ENCODE assay signal across 11 cellular contexts in the genomic region with DNA sequence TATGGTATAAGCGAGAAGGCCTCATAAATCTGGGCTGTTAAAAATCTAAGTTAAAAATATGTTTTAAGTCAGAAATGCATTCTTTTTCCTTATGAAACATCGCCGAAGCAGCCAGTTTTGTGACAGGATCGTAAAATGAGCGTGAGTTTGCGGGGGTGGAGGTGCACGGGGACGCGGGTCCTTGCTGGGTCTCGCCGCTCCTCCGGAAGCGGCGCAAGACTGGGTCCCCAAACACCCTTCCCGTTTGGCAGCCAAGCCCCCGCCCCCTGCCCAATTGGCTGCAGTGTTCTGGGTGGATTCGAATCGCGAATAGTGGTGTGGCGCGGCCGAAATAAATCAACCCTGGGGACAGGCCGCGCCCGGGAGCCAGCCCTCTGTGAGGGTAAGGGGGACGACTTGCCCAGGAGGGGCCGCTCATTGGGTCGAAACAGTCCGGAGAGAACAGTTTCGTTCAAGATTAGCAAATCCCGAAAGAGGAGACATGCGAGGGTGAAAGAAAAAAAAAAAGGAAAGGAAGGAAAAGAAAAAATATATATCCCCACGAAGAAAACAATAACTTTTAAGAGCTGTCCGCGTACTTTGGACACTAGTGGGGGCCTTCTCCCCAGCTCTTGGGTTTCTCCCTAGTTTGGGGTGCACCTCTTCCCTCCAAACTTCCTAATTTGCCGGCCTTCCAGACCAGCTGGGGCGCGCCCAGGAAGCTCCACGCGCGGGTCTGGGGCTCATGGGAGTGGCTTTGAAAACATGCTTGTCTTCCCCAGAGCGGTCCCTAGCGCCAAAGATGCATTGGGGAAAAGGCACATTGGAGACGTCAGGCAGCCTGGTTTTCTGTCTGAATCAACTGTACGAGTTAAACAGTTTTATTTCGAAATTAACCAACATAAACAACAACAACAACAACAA. TPM values are rescaled to one million over a fixed set of nuclear protein-coding genes. Genes with fewer than 3 reads are reported as not detected.
A peak's percentile ranks its signal among the peaks of the same experiment; 100 is the strongest.
DNase-seq lines count a peak whose midpoint lies in the region; ATAC-seq, FAIRE-seq and TF ChIP-seq lines count a peak whose summit lies in the region.
"Had no signal": no experiment of that assay in that cellular context is flagged by ENCODE, and none has a peak within 500 bp of the region (broad histone marks: within the 10 kb centered on the region; RNA-seq: fewer than 3 reads in every experiment).

No MANE protein-coding gene starts in this region.

- 4% methylated on average over 28 of the region's 46 CpGs; no CpG with 5 or more reads in 1 of the 2 experiments for WGBS in H1 (ENCODE audit: extremely low coverage in 1 of 2, insufficient coverage in 1 of 2, insufficient read length in 1 of 2, insufficient replicate concordance in 2 of 2, low coverage in 1 of 2, low lambda C conversion rate in 2 of 2, missing lambda C conversion rate in 1 of 2), 2 experiments
- 10 to 24% methylated on average over 46 of the region's 46 CpGs for WGBS in lung, 2 donors
- WGBS in testis, 2 donors = 20 to 30% methylated on average over 46 of the region's 46 CpGs

- H3K4me3 ChIP-seq in H1 (ENCODE audit: extremely low read depth in 1 of 4, insufficient read depth in 2 of 4, low read depth in 3 of 4, low read length in 4 of 4) (peak overlapping the region in 3 of 4 experiments; percentile 30 to 70 (median 32); a peak in 6 of 8 replicates), lung (no peak overlapping the region), testis (peak overlapping the region; percentile 29 to 32)
- H3K4me3 ChIP-seq: vagina had no signal

- H2AFZ ChIP-seq in H1 (ENCODE audit: low read length) = no peak overlapping the region

- ATAC-seq in lung (ENCODE audit: insufficient read depth, low FRiP score) (no peak), HG03432 (IDR thresholded peaks at IDR 0.05; ENCODE audit: unreplicated experiment) (no peak)
- ATAC-seq: activated naive CD4-positive, alpha-beta T cell treated with anti-CD3 and anti-CD28 coated beads, Interleukin-2, amount 50 U/mL, for 72 hours had no signal

- H3K27me3 ChIP-seq in H1 (replicated peaks in 1 of 4; ENCODE audit: control insufficient read depth in 3 of 4, extremely low read depth in 1 of 4, insufficient read depth in 3 of 4, low read length in 3 of 4) (peaks cover 77 to 99% (median 93%) of the 10 kb centered on the region in 4 experiments), lung (ENCODE audit: control insufficient read depth, insufficient read depth) (no peaks in the 10 kb centered on the region), testis (peaks cover 3% of the 10 kb centered on the region)

- FAIRE-seq in H1 (lab: Jason Lieb, UNC) = no peak

- TF ChIP-seq POLR2A in H1 (IDR thresholded peaks at IDR 0.05; ENCODE audit: control extremely low read depth in 1 of 2, low read depth in 2 of 2, low read length in 2 of 2) = no peak
- no peak for TF ChIP-seq POLR2A in testis (IDR thresholded peaks at IDR 0.05)

- H2BK12ac ChIP-seq in H1 (ENCODE audit: low read depth, low read length) = no peak overlapping the region

- H3K4me2 ChIP-seq in H1 (ENCODE audit: insufficient read depth in 1 of 2, low read depth in 2 of 2, low read length in 2 of 2) = peak overlapping the region; percentile 67 to 73

- no peak overlapping the region for H3K56ac ChIP-seq in H1 (replicated peaks; ENCODE audit: insufficient read length, low read depth, low read length)

- H3K9me3 ChIP-seq in H1 (ENCODE audit: insufficient read depth in 2 of 2, low read depth in 1 of 2, low read length in 1 of 2) (no peaks in the 10 kb centered on the region), lung (ENCODE audit: control insufficient read depth in 2 of 2, insufficient read depth in 1 of 2, low read length in 1 of 2) (no peaks in the 10 kb centered on the region), testis (no peaks in the 10 kb centered on the region)
- H3K9me3 ChIP-seq: esophagus squamous epithelium, vagina had no signal

- no peak overlapping the region for H3K9ac ChIP-seq in H1 (replicated peaks in 1 of 4; ENCODE audit: extremely low read depth in 1 of 4, low read depth in 3 of 4, low read length in 3 of 4)

- no peaks in the 10 kb centered on the region for H3K79me1 ChIP-seq in H1 (ENCODE audit: low read depth, low read length)

- no peak overlapping the region for H2AK5ac ChIP-seq in H1 (ENCODE audit: low read depth, low read length)

- no peak overlapping the region for H4K91ac ChIP-seq in H1 (replicated peaks; ENCODE audit: insufficient read length, low read length)

- H2BK5ac ChIP-seq in H1 (ENCODE audit: low read depth, low read length) = no peak overlapping the region

- no peak overlapping the region for H3K23ac ChIP-seq in H1 (ENCODE audit: insufficient read length)

- CTCF ChIA-PET in H1 (lab: Charles Lee; ENCODE audit: partially characterized antibody) = interaction anchor here (0.6 to 0.9 kb wide), 7 partner anchors 11 to 285 kb away, joined by 3 read pairs; no protein-coding TSS in a partner anchor

- H3K14ac ChIP-seq in H1 (ENCODE audit: insufficient read length) = no peak overlapping the region

- no peak for TF ChIP-seq CTCF in H1 (IDR thresholded peaks at IDR 0.05; ENCODE audit: control extremely low read depth in 1 of 3, insufficient read depth in 1 of 3, low read depth in 1 of 3, low read length in 3 of 3)
- TF ChIP-seq CTCF in lung (IDR thresholded peaks at IDR 0.05; ENCODE audit: control extremely low read depth, extremely low read depth) = no peak
- no peak for TF ChIP-seq CTCF in testis (IDR thresholded peaks at IDR 0.05)

- no peak overlapping the region for H4K5ac ChIP-seq in H1 (ENCODE audit: insufficient read length, low read depth, low read length)

- POLR2A ChIA-PET in H1 (lab: Charles Lee; ENCODE audit: partially characterized antibody) = no interaction called here

- no peak for TF ChIP-seq EP300 in H1 (IDR thresholded peaks at IDR 0.05; ENCODE audit: borderline replicate concordance in 1 of 2, low read depth in 2 of 2, low read length in 2 of 2)

- no peak overlapping the region for H4K8ac ChIP-seq in H1 (ENCODE audit: extremely low read depth, insufficient read depth, low read length)

- H3K4me1 ChIP-seq in H1 (replicated peaks in 1 of 4; ENCODE audit: control insufficient read depth in 3 of 4, insufficient read depth in 4 of 4, low read length in 3 of 4) = peaks cover 0 to 29% (median 14%) of the 10 kb centered on the region in 4 experiments; a peak in 6 of 7 replicates
- H3K4me1 ChIP-seq in lung (ENCODE audit: control insufficient read depth in 2 of 2, insufficient read depth in 2 of 2, low read length in 2 of 2) = peaks cover 0 to 2% of the 10 kb centered on the region in 2 donors
- peaks cover 12% of the 10 kb centered on the region for H3K4me1 ChIP-seq in testis

- H2BK120ac ChIP-seq in H1 (replicated peaks; ENCODE audit: low read depth, low read length) = no peak overlapping the region

- no peak overlapping the region for H3K18ac ChIP-seq in H1 (ENCODE audit: extremely low read depth, low read length)

- H3K36me3 ChIP-seq in H1 (ENCODE audit: control insufficient read depth in 2 of 4, insufficient read depth in 4 of 4, low read length in 3 of 4) (peaks cover 0 to 11% (median 0%) of the 10 kb centered on the region in 4 experiments; a peak in 1 of 8 replicates), lung (ENCODE audit: control insufficient read depth in 2 of 2, insufficient read depth in 2 of 2, low read length in 2 of 2) (no peaks in the 10 kb centered on the region), testis (ENCODE audit: low read depth, missing control alignments) (no peaks in the 10 kb centered on the region)
- H3K36me3 ChIP-seq: esophagus squamous epithelium, vagina had no signal

- peaks cover 13 to 16% of the 10 kb centered on the region in 2 experiments for H4K20me1 ChIP-seq in H1 (replicated peaks in 1 of 2; ENCODE audit: control insufficient read depth in 1 of 2, insufficient read depth in 2 of 2, low read length in 2 of 2)

- H3K4ac ChIP-seq in H1 (replicated peaks; ENCODE audit: insufficient read length, low read depth, low read length) = no peak overlapping the region

- peak; percentile 1 to 31 for DNase-seq in NCI-H526 (lab: John Stamatoyannopoulos, UW)
- no peak for DNase-seq in NCI-H526 treated with DMSO at 0.1 percent for 48 hours (lab: John Stamatoyannopoulos, UW)
- DNase-seq in H1 (ENCODE audit: low read depth in 1 of 2, low spot score in 2 of 2) = peak in 1 of 2 experiments; percentile 53
- peak; percentile 63 for DNase-seq in lung (ENCODE audit: low spot score)
- peak; percentile 55 for DNase-seq in testis
- no peak for DNase-seq in globus pallidus (ENCODE audit: low spot score)
- no peak for DNase-seq in dedifferentiated amniotic fluid mesenchymal stem cell (ENCODE audit: extremely low spot score)
- DNase-seq: esophagus squamous epithelium had no signal

- no peak overlapping the region for H2BK15ac ChIP-seq in H1 (ENCODE audit: low read length)

- TF ChIP-seq RAD21 in H1 (IDR thresholded peaks at IDR 0.05 in 1 of 2, conservative IDR thresholded peaks at IDR 0.05 in 1 of 2; ENCODE audit: low read depth in 2 of 2, low read length in 2 of 2) = no peak

- H3K23me2 ChIP-seq in H1 (ENCODE audit: low read depth, low read length) = peaks cover 17% of the 10 kb centered on the region; the same call in 1 of the 2 replicates

- no peaks in the 10 kb centered on the region for H3K79me2 ChIP-seq in H1 (ENCODE audit: control insufficient read depth in 1 of 2, insufficient read depth in 2 of 2, low read length in 2 of 2)

- no peak overlapping the region for H2BK20ac ChIP-seq in H1 (ENCODE audit: low read length)

- intact Hi-C loops in testis (cut with DNase I; ENCODE audit: low total_unique reads) = loop anchor here (5.0 kb wide), 1 partner anchor 396 kb away; no protein-coding TSS in a partner anchor

- no peak overlapping the region for H3K27ac ChIP-seq in H1 (ENCODE audit: low read depth, low read length)
- H3K27ac ChIP-seq in lung (ENCODE audit: low read depth in 1 of 2, low read length in 1 of 2) = peak overlapping the region; percentile 68 to 98
- no peak overlapping the region for H3K27ac ChIP-seq in testis
- H3K27ac ChIP-seq: esophagus squamous epithelium, vagina had no signal

TF ChIP-seq in H1, 55 proteins besides CTCF, POLR2A, EP300 and RAD21 (continues in another document):
- TF ChIP-seq EZH2 (IDR thresholded peaks at IDR 0.05; ENCODE audit: low read depth, low read length, severe bottlenecking) (peak; percentile 80), CBX8 (IDR thresholded peaks at IDR 0.05; ENCODE audit: borderline replicate concordance, low read depth, low read length) (peak; percentile 100)

RNA-seq across cellular contexts. Expression of a gene that starts 3.1 kb away (rescaled TPM):
- total RNA-seq in H1 (2021; fragmentation: NEBNext Ultra II Directional; extraction: Animal tissue kit (Norgen Biotek cat#: 25700)) = 0.09 and 0.25 TPM in 2 replicates
- 0.02 TPM in 1 of 2 replicates, not detected in the other for polyA plus RNA-seq in H1 (2011; rRNA removed)
- polyA plus RNA-seq in H1 (2011; cell fraction: cytosol; rRNA removed) = not detected
- polyA plus RNA-seq in H1 (2011; cell fraction: nucleus; rRNA removed) = 0.03 TPM
- 0.09 to 0.19 TPM (median 0.18 TPM) in 3 of 4 replicates, not detected in the other for polyA plus RNA-seq in H1 (2012, experiment 1 of 2)
- polyA plus RNA-seq in H1 (2012, experiment 2 of 2) = 0.14 TPM
- polyA plus RNA-seq in H1 (2013, experiment 1 of 2) = not detected
- not detected for polyA plus RNA-seq in H1 (2013, experiment 2 of 2)
- 0.06 TPM in 1 of 2 replicates, not detected in the other for polyA minus RNA-seq in H1 (2011; rRNA and poly(A)+ RNA removed)
- polyA minus RNA-seq in H1 (2011; cell fraction: cytosol; rRNA and poly(A)+ RNA removed) = not detected
- not detected for polyA minus RNA-seq in H1 (2011; cell fraction: nucleus; rRNA and poly(A)+ RNA removed)
- 10 to 100 TPM; 32.1 to 34.3 TPM for total RNA-seq in lung
- polyA plus RNA-seq in lung = 10 to 100 TPM; 11.3 to 11.5 TPM
- 10 to 100 TPM; 50.5 to 54.6 TPM for total RNA-seq in testis
- 13.8 TPM for polyA plus RNA-seq in testis (ENCODE audit: insufficient read depth, low read depth, low replicate concordance)
- total RNA-seq: activated naive CD4-positive, alpha-beta T cell treated with anti-CD3 and anti-CD28 coated beads, Interleukin-2, amount 50 U/mL, for 72 hours had no signal

Comparison
In these comparisons a context has a peak if more than half of its experiments do, and no peak if none do; other contexts are left out.
1. DNase-seq: peak in NCI-H526 (2 of 2), lung (single experiment) and testis (single experiment); none in NCI-H526 treated with DMSO at 0.1 percent for 48 hours (single experiment), globus pallidus (single experiment) and dedifferentiated amniotic fluid mesenchymal stem cell (single experiment).
2. H3K27ac ChIP-seq: peak in lung (2 of 2); none in H1 (single experiment) and testis (0 of 2).
3. RNA of a gene that starts 3.1 kb away (total RNA-seq): 50.5 to 54.6 TPM in testis and 32.1 to 34.3 TPM in lung; 0.09 to 0.25 TPM in H1; every median in the first group is over 10 times any median in the second.